In genomic region chr3:15207836-15208504, GRCh38 we compare ENCODE assay signal across 10 cellular contexts. TPM values are rescaled to one million over a fixed set of nuclear protein-coding genes. Genes with fewer than 3 reads are reported as not detected.
DNase-seq lines count a peak whose midpoint lies in the region; ATAC-seq, FAIRE-seq and TF ChIP-seq lines count a peak whose summit lies in the region.
"Had no signal": no experiment of that assay in that cellular context is flagged by ENCODE, and none has a peak within 500 bp of the region (broad histone marks: within the 10 kb centered on the region; RNA-seq: fewer than 3 reads in every experiment).

No MANE protein-coding gene starts in this region.

- ATAC-seq in GM21367 (IDR thresholded peaks at IDR 0.05; ENCODE audit: unreplicated experiment): no peak

- H3K4me1 Mint-ChIP-seq in activated T-cell treated with anti-CD3 and anti-CD28 coated beads, Interleukin-2, amount 50 U/mL, for 24 hours (ENCODE audit: low read depth): peaks cover 29% of the 10 kb centered on the region
- peaks cover 22% of the 10 kb centered on the region for H3K4me1 Mint-ChIP-seq in activated naive CD8-positive, alpha-beta T cell treated with anti-CD3 and anti-CD28 coated beads for 36 hours

- DNase-seq in activated T-cell treated with anti-CD3 and anti-CD28 coated beads, Interleukin-2, amount 50 U/mL, for 24 hours: no peak
- DNase-seq in activated T-cell treated with anti-CD3 and anti-CD28 coated beads, Interleukin-2, amount 50 U/mL, for 1 hour: no peak
- DNase-seq in activated naive CD8-positive, alpha-beta T cell treated with anti-CD3 and anti-CD28 coated beads for 36 hours: no peak
- DNase-seq in keratinocyte (ENCODE audit: low read depth, low spot score) (no peak), GM13977 (ENCODE audit: low spot score) (no peak)
- no peak for DNase-seq in stimulated activated CD4-positive, alpha-beta T cell treated with anti-CD3 and anti-CD28 coated beads, Interleukin-2, amount 100 ng/mL, for 48 hours
- DNase-seq: NCI-H2029 treated with DMSO at 0.1 percent for 48 hours had no signal

- peaks cover 4% of the 10 kb centered on the region for H4K20me1 ChIP-seq in keratinocyte (ENCODE audit: control insufficient read depth, extremely low read depth, insufficient read depth, low read length)

- peak overlapping the region; percentile 87 for H3K27ac ChIP-seq in keratinocyte (ENCODE audit: control insufficient read depth, insufficient read depth, low read length)
- H3K27ac ChIP-seq in thymus (ENCODE audit: low read depth): no peak overlapping the region

- peak overlapping the region; percentile 81 for H3K4me3 Mint-ChIP-seq in activated T-cell treated with anti-CD3 and anti-CD28 coated beads, Interleukin-2, amount 50 U/mL, for 24 hours
- peak overlapping the region; percentile 69 for H3K4me3 Mint-ChIP-seq in activated naive CD8-positive, alpha-beta T cell treated with anti-CD3 and anti-CD28 coated beads for 36 hours

- no peak overlapping the region for H2AFZ ChIP-seq in keratinocyte (ENCODE audit: control insufficient read depth, low read length)

- H3K79me2 ChIP-seq in keratinocyte (ENCODE audit: control insufficient read depth, insufficient read depth, low read length): peaks cover 39% of the 10 kb centered on the region

- peaks cover 48% of the 10 kb centered on the region for H3K36me3 Mint-ChIP-seq in activated T-cell treated with anti-CD3 and anti-CD28 coated beads, Interleukin-2, amount 50 U/mL, for 24 hours (ENCODE audit: low read depth)
- peaks cover 2% of the 10 kb centered on the region for H3K36me3 Mint-ChIP-seq in activated naive CD8-positive, alpha-beta T cell treated with anti-CD3 and anti-CD28 coated beads for 36 hours

- H3K27me3 Mint-ChIP-seq in activated T-cell treated with anti-CD3 and anti-CD28 coated beads, Interleukin-2, amount 50 U/mL, for 24 hours: no peaks in the 10 kb centered on the region
- no peaks in the 10 kb centered on the region for H3K27me3 Mint-ChIP-seq in activated naive CD8-positive, alpha-beta T cell treated with anti-CD3 and anti-CD28 coated beads for 36 hours

- peak overlapping the region; percentile 94 to 98 (median 95) for H3K4me3 ChIP-seq in keratinocyte (ENCODE audit: control insufficient read depth in 2 of 3, extremely low read depth in 1 of 3, insufficient read depth in 2 of 3, low read depth in 1 of 3, low read length in 3 of 3)
- H3K4me3 ChIP-seq in thymus (ENCODE audit: low read length): peak overlapping the region; percentile 10

- no peak overlapping the region for H3K27ac Mint-ChIP-seq in activated T-cell treated with anti-CD3 and anti-CD28 coated beads, Interleukin-2, amount 50 U/mL, for 24 hours
- H3K27ac Mint-ChIP-seq in activated naive CD8-positive, alpha-beta T cell treated with anti-CD3 and anti-CD28 coated beads for 36 hours: no peak overlapping the region

- peaks cover 2 to 6% of the 10 kb centered on the region in 2 experiments for H3K36me3 ChIP-seq in keratinocyte (ENCODE audit: control insufficient read depth in 2 of 2, extremely low read depth in 1 of 2, insufficient read depth in 2 of 2, low read length in 2 of 2)
- no peaks in the 10 kb centered on the region for H3K36me3 ChIP-seq in thymus (ENCODE audit: control insufficient read depth, insufficient read depth)

- H3K9me3 Mint-ChIP-seq in activated T-cell treated with anti-CD3 and anti-CD28 coated beads, Interleukin-2, amount 50 U/mL, for 24 hours: no peaks in the 10 kb centered on the region
- no peaks in the 10 kb centered on the region for H3K9me3 Mint-ChIP-seq in activated naive CD8-positive, alpha-beta T cell treated with anti-CD3 and anti-CD28 coated beads for 36 hours

- no peaks in the 10 kb centered on the region for H3K9me1 ChIP-seq in keratinocyte (ENCODE audit: control insufficient read depth, extremely low read depth, insufficient read depth, low read length)

- peak overlapping the region; percentile 93 for H3K9ac ChIP-seq in keratinocyte (ENCODE audit: control insufficient read depth, extremely low read depth, insufficient read depth, low read length)

- in situ Hi-C loops in GM13977 (cut with MboI; ENCODE audit: low pct_unique_long_range_greater_than_20kb, low sequenced_read_pairs, unreplicated experiment): no loop called here

- H3K9me3 ChIP-seq in keratinocyte (ENCODE audit: control insufficient read depth, low read depth, low read length) (no peaks in the 10 kb centered on the region), thymus (ENCODE audit: control insufficient read depth) (no peaks in the 10 kb centered on the region)

- peaks cover 9% of the 10 kb centered on the region for H3K4me1 ChIP-seq in keratinocyte (ENCODE audit: control insufficient read depth, extremely low read depth, insufficient read depth, low read length)
- peaks cover 6% of the 10 kb centered on the region for H3K4me1 ChIP-seq in thymus (ENCODE audit: control insufficient read depth, insufficient read depth, low read length)

- no peak for FAIRE-seq in keratinocyte (lab: Jason Lieb, UNC)
- FAIRE-seq: urothelium cell line had no signal

- WGBS in thymus: 87% methylated on average over 5 of the region's 5 CpGs

- H3K4me2 ChIP-seq in keratinocyte (ENCODE audit: control insufficient read depth, extremely low read depth, insufficient read depth, low read depth, low read length): peak overlapping the region; percentile 99

- dilution Hi-C loops in keratinocyte (cut with MboI; ENCODE audit: extremely low pct_ligation_motif_present, low sequenced_read_pairs): no loop called here

- H3K27me3 ChIP-seq in keratinocyte (ENCODE audit: control insufficient read depth, extremely low read depth, insufficient read depth, low read length) (no peaks in the 10 kb centered on the region), thymus (ENCODE audit: control insufficient read depth, insufficient read depth) (no peaks in the 10 kb centered on the region)

- TF ChIP-seq CTCF in keratinocyte (optimal IDR thresholded peaks at IDR 0.05 in 1 of 3, IDR thresholded peaks at IDR 0.05 in 1 of 3, conservative IDR thresholded peaks at IDR 0.05 in 1 of 3; ENCODE audit: extremely low read depth in 1 of 3, insufficient read depth in 2 of 3, low read length in 3 of 3): no peak
- TF ChIP-seq CTCF in GM13977 (IDR thresholded peaks at IDR 0.05; ENCODE audit: extremely low read depth, insufficient read depth, missing control alignments): no peak

RNA-seq across cellular contexts. Expression of gene CAPN7, which starts 1.9 kb away (rescaled TPM):
- 10 to 100 TPM; 20.4 to 23.6 TPM for total RNA-seq in activated naive CD8-positive, alpha-beta T cell treated with anti-CD3 and anti-CD28 coated beads for 36 hours
- polyA plus RNA-seq in keratinocyte (16.6 to 29.3 TPM (median 16.8 TPM) in 3 replicates), thymus (31.4 TPM)
- 21.3 TPM for polyA plus RNA-seq in keratinocyte (2011; ENCODE audit: low read depth)
- 18.9 and 29.5 TPM in 2 replicates for polyA plus RNA-seq in keratinocyte (2011; cell fraction: cytosol; rRNA removed)
- 32.7 and 44.4 TPM in 2 replicates for polyA plus RNA-seq in keratinocyte (2011; cell fraction: nucleus; rRNA removed)
- 15.1 and 21.3 TPM in 2 replicates for polyA plus RNA-seq in keratinocyte (2012; ENCODE audit: low replicate concordance)
- polyA minus RNA-seq in keratinocyte: 5.5 to 25.8 TPM (median 12.0 TPM) in 3 replicates
- polyA minus RNA-seq in keratinocyte (2011; cell fraction: cytosol; rRNA and poly(A)+ RNA removed): 15.3 TPM
- polyA minus RNA-seq in keratinocyte (2011; cell fraction: nucleus; rRNA and poly(A)+ RNA removed): 20.3 and 37.5 TPM in 2 replicates
